Comparison of ENCODE assay signal across 16 cellular contexts in genomic region chr14:101227611-101228594, GRCh38.
"Had no signal": no experiment of that assay in that cellular context is flagged by ENCODE, and none has a peak within 500 bp of the region (broad histone marks: within the 10 kb centered on the region; RNA-seq: fewer than 3 reads in every experiment).

No MANE protein-coding gene starts in this region.

- H3K27ac ChIP-seq: adrenal gland, cardiac muscle cell, foreskin keratinocyte, thoracic aorta had no signal

- ATAC-seq: foreskin keratinocyte had no signal

- H3K27me3 Mint-ChIP-seq: naive B cell had no signal

- H3K9me3 Mint-ChIP-seq: naive B cell had no signal

- H3K4me3 Mint-ChIP-seq: naive B cell had no signal

- DNase-seq: activated CD4-positive, alpha-beta T cell treated with anti-CD3 and anti-CD28 coated beads, Interleukin-2, amount 50 U/mL, for 4 hours; activated CD4-positive, CD25-positive, alpha-beta regulatory T cell treated with anti-CD3 and anti-CD28 coated beads, Interleukin-2, amount 50 U/mL, for 72 hours; activated naive CD4-positive, alpha-beta T cell treated with anti-CD3 and anti-CD28 coated beads, Interleukin-2, amount 50 U/mL, for 16 hours; activated T-cell treated with anti-CD3 and anti-CD28 coated beads, Interleukin-2, amount 50 U/mL, for 1 hour; effector CD4-positive, alpha-beta T cell; foreskin keratinocyte; naive B cell; nucleus accumbens; stimulated activated CD4-positive, alpha-beta T cell treated with anti-CD3 and anti-CD28 coated beads, Interleukin-12 subunit alpha, Interleukin-12 subunit beta, amount 100 ng/mL, for 4 hours; stimulated activated CD4-positive, alpha-beta T cell treated with anti-CD3 and anti-CD28 coated beads, Interleukin-2, amount 100 ng/mL, for 24 hours had no signal

- FAIRE-seq: colon, endothelial cell of umbilical vein had no signal

- H3K9me3 ChIP-seq: adrenal gland, thoracic aorta had no signal

- H3K27me3 ChIP-seq: adrenal gland, cardiac muscle cell, foreskin keratinocyte had no signal

- H3K36me3 ChIP-seq: adrenal gland, cardiac muscle cell, thoracic aorta had no signal

- H3K4me1 ChIP-seq: foreskin keratinocyte had no signal

- H3K4me3 ChIP-seq: adrenal gland, cardiac muscle cell, lung, thoracic aorta had no signal

- H3K36me3 Mint-ChIP-seq: naive B cell had no signal
